ENCODE assay signal across 1 cellular context in the genomic region with DNA sequence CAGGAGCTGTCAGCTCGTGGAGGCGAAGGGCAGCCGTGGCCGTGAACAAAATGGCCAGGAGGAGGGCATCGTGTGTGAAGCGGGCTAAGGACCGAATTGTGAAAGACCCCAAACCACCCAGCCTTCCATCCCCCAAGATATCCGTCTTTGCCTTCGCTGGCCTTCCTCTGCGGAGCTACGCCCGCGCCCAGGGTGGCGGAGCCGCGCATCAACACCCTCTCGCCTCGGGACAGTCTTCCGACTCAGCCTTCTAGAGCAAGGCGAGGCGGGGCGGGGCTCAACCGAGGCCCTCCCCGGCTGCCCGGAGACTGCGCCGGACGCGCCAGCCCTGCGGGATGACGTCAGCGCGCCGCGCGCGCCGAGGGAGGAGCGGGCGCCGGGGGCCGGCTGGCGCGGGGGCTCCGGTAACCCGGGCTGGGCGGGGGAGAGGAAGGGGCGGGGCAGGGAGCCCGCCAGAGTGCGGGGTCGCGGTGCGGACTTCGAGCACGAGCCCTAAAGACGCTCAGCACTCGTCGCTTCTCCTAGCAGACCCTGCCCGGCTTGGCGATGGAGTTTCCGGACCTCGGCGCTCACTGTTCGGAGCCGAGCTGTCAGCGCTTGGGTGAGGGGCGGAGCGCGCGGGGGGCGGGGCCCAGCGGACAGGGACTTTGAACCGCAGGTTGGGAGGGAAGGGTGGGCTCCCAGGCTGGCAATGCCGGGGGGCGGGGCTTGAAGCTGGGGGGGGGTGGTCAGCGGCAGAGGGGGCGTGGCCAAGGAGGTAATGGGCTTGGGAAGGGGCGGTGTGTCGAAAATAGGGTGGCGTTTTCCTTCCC.
TF ChIP-seq lines count a peak whose summit lies in the region.

Gene ZFAND2B, plus strand, starts transcription at position 341 of the 812 bp plus-strand sequence. Its CDS starts 206 bp downstream, at position 547.

TF ChIP-seq in HEK293, 187 proteins besides CTCF, POLR2A, EP300 and RAD21 (continued from another document):
- TF ChIP-seq GLIS1 (tag by site-specific recombination; IDR thresholded peaks at IDR 0.05) (0 out of 2 replicates have a peak, but pooled peaks have one; percentile 21), ZNF548 (tag by site-specific recombination; IDR thresholded peaks at IDR 0.05) (no peak), ZNF510 (tag by site-specific recombination; IDR thresholded peaks at IDR 0.05; ENCODE audit: insufficient replicate concordance) (no peak)
- TF ChIP-seq, protein P1, sequence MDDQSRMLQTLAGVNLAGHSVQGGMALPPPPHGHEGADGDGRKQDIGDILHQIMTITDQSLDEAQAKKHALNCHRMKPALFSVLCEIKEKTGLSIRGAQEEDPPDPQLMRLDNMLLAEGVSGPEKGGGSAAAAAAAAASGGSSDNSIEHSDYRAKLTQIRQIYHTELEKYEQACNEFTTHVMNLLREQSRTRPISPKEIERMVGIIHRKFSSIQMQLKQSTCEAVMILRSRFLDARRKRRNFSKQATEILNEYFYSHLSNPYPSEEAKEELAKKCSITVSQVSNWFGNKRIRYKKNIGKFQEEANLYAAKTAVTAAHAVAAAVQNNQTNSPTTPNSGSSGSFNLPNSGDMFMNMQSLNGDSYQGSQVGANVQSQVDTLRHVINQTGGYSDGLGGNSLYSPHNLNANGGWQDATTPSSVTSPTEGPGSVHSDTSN (CRISPR knock-in tag; IDR thresholded peaks at IDR 0.05), result peak; percentile 75; the same call in 1 of the 2 replicates
